In genomic region chr4:113756005-113756410, GRCh38 we compare ENCODE assay signal across 1 cellular context.
A peak's percentile ranks its signal among the peaks of the same experiment; 100 is the strongest.
TF ChIP-seq lines count a peak whose summit lies in the region.

No MANE protein-coding gene starts in this region.

TF ChIP-seq in HepG2, 621 proteins besides CTCF, POLR2A, EP300 and RAD21 (continued from another document):
- TF ChIP-seq ETV6 (CRISPR knock-in tag; conservative IDR thresholded peaks at IDR 0.05) = no peak
- peak; percentile 20; the same call in 1 of the 2 replicates for TF ChIP-seq ELF3 (CRISPR knock-in tag; IDR thresholded peaks at IDR 0.05)
- no peak for TF ChIP-seq ZNF891 (CRISPR knock-in tag; IDR thresholded peaks at IDR 0.05)
- TF ChIP-seq SOX13 (IDR thresholded peaks at IDR 0.05) = no peak
- TF ChIP-seq SOX13 (CRISPR knock-in tag; conservative IDR thresholded peaks at IDR 0.05 in 1 of 2, IDR thresholded peaks at IDR 0.05 in 1 of 2) = peak in 1 of 2 experiments; percentile 73; a peak in 2 of 4 replicates
- no peak for TF ChIP-seq TBX3 (IDR thresholded peaks at IDR 0.05; ENCODE audit: borderline replicate concordance)
- no peak for TF ChIP-seq GTF3A (CRISPR knock-in tag; conservative IDR thresholded peaks at IDR 0.05)
- TF ChIP-seq TFAP4 (IDR thresholded peaks at IDR 0.05; ENCODE audit: borderline replicate concordance, low read depth) = peak; percentile 89
- TF ChIP-seq KMT2B (CRISPR knock-in tag; IDR thresholded peaks at IDR 0.05) = 0 out of 2 replicates have a peak, but pooled peaks have one; percentile 38
- TF ChIP-seq SRF (IDR thresholded peaks at IDR 0.05; ENCODE audit: low read depth, low read length) = peak; percentile 95
- TF ChIP-seq HNRNPUL1 (IDR thresholded peaks at IDR 0.05; ENCODE audit: low read depth, low read length) = no peak
- no peak for TF ChIP-seq HNRNPK (IDR thresholded peaks at IDR 0.05; ENCODE audit: low read depth, low read length, poor library complexity, severe bottlenecking)
- no peak for TF ChIP-seq YEATS4 (CRISPR knock-in tag; IDR thresholded peaks at IDR 0.05; ENCODE audit: borderline replicate concordance)
- TF ChIP-seq REL (CRISPR knock-in tag; conservative IDR thresholded peaks at IDR 0.05) = no peak
- TF ChIP-seq ZNF512 (CRISPR knock-in tag; IDR thresholded peaks at IDR 0.05) = no peak
- no peak for TF ChIP-seq ZNF513 (CRISPR knock-in tag; conservative IDR thresholded peaks at IDR 0.05)
- TF ChIP-seq XRCC5 (optimal IDR thresholded peaks at IDR 0.05; ENCODE audit: low read length) = no peak
- no peak for TF ChIP-seq ZNF136 (CRISPR knock-in tag; IDR thresholded peaks at IDR 0.05; ENCODE audit: low read depth)
- peak; percentile 38; the same call in 1 of the 2 replicates for TF ChIP-seq SAP130 (CRISPR knock-in tag; IDR thresholded peaks at IDR 0.05; ENCODE audit: low read depth)
- peak; percentile 66; the same call in 1 of the 2 replicates for TF ChIP-seq SOX5 (CRISPR knock-in tag; IDR thresholded peaks at IDR 0.05; ENCODE audit: borderline replicate concordance)
- no peak for TF ChIP-seq KLF6 (CRISPR knock-in tag; IDR thresholded peaks at IDR 0.05)
- no peak for TF ChIP-seq YEATS2 (CRISPR knock-in tag; IDR thresholded peaks at IDR 0.05; ENCODE audit: borderline replicate concordance)
- no peak for TF ChIP-seq KLF16 (CRISPR knock-in tag; IDR thresholded peaks at IDR 0.05)
- TF ChIP-seq ZNF597 (CRISPR knock-in tag; IDR thresholded peaks at IDR 0.05) = no peak
- TF ChIP-seq ARID4A (CRISPR knock-in tag; IDR thresholded peaks at IDR 0.05; ENCODE audit: borderline replicate concordance) = no peak
- TF ChIP-seq POGZ (CRISPR knock-in tag; IDR thresholded peaks at IDR 0.05) = no peak
- no peak for TF ChIP-seq ZNF556 (CRISPR knock-in tag; IDR thresholded peaks at IDR 0.05; ENCODE audit: borderline replicate concordance)
